8 cellular contexts compared by ENCODE assay signal in genomic region chr9:2017209-2017458, GRCh38. TPM values are rescaled to one million over a fixed set of nuclear protein-coding genes. Genes with fewer than 3 reads are reported as not detected.
DNase-seq lines count a peak whose midpoint lies in the region; ATAC-seq and TF ChIP-seq lines count a peak whose summit lies in the region.

No MANE protein-coding gene starts in this region.

- peak overlapping the region; percentile 75; the same call in 1 of the 2 replicates for H3K4me2 ChIP-seq in MM.1S (ENCODE audit: low read depth, low read length)

- no peak for TF ChIP-seq CTCF in AG04449 (IDR thresholded peaks at IDR 0.05; ENCODE audit: insufficient read depth, low read length, missing control alignments)
- TF ChIP-seq CTCF in MM.1S (IDR thresholded peaks at IDR 0.05; ENCODE audit: low read length) = no peak

- H3K27me3 ChIP-seq in MM.1S (replicated peaks; ENCODE audit: insufficient read depth, low read length) (no peaks in the 10 kb centered on the region), muscle layer of colon (ENCODE audit: control insufficient read depth in 1 of 2, insufficient read depth in 2 of 2, low read length in 2 of 2) (no peaks in the 10 kb centered on the region)

- H3K36me3 ChIP-seq in MM.1S (replicated peaks; ENCODE audit: insufficient read depth, low read length) (no peaks in the 10 kb centered on the region), muscle layer of colon (ENCODE audit: insufficient read depth, low read length) (no peaks in the 10 kb centered on the region)

- CTCF ChIA-PET in AG04449 (lab: Yijun Ruan, JAX) = interaction anchor here (1.0 kb wide), 1 partner anchor 9 kb away, joined by 5 read pairs; no protein-coding TSS in a partner anchor

- H3K9me3 ChIP-seq in MM.1S (replicated peaks; ENCODE audit: insufficient read depth, low read length) = no peaks in the 10 kb centered on the region
- H3K9me3 ChIP-seq in muscle layer of colon (ENCODE audit: low read length) = no peaks in the 10 kb centered on the region

- H3K27ac ChIP-seq in MM.1S (ENCODE audit: low read length) (peak overlapping the region; percentile 91; the same call in 1 of the 2 replicates), muscle layer of colon (ENCODE audit: low read depth, low read length) (peak overlapping the region; percentile 94)

- H3K4me1 ChIP-seq in MM.1S (ENCODE audit: low read length) (peaks cover 10% of the 10 kb centered on the region; the same call in 1 of the 2 replicates), muscle layer of colon (ENCODE audit: insufficient read depth, low read length) (peaks cover 45% of the 10 kb centered on the region)

- ATAC-seq in HG03039 (IDR thresholded peaks at IDR 0.05; ENCODE audit: unreplicated experiment) = no peak

- no peak for DNase-seq in AG04449 (ENCODE audit: low read depth, low spot score)
- DNase-seq in MM.1S = no peak
- DNase-seq in dermis blood vessel endothelial cell = peak; percentile 72
- DNase-seq in NOMO-1 treated with dmso at 0.1 percent for 144 hours (lab: John Stamatoyannopoulos, UW; ENCODE audit: unreplicated experiment) = no peak
- DNase-seq in LoVo (ENCODE audit: low spot score) = no peak
- no peak for DNase-seq in activated CD4-positive, CD25-positive, alpha-beta regulatory T cell (lab: John Stamatoyannopoulos, UW)

- H4K20me1 ChIP-seq in MM.1S (ENCODE audit: insufficient read depth, low read length) = peaks cover 10% of the 10 kb centered on the region; the same call in 1 of the 2 replicates

- H3K4me3 ChIP-seq in AG04449 (ENCODE audit: low read depth, low read length) (peak overlapping the region; percentile 87), MM.1S (ENCODE audit: low read length) (peak overlapping the region; percentile 92), muscle layer of colon (ENCODE audit: low read depth in 1 of 2, low read length in 2 of 2) (peak overlapping the region; percentile 88)

- peaks cover 17% of the 10 kb centered on the region for H3F3A ChIP-seq in MM.1S (ENCODE audit: insufficient read depth, low read length)

- POLR2A ChIA-PET in AG04449 (lab: Yijun Ruan, JAX) = interaction anchor here (1.2 kb wide), 1 partner anchor 141 kb away, joined by 4 read pairs; no protein-coding TSS in a partner anchor

- peaks cover 64% of the 10 kb centered on the region for H3K79me2 ChIP-seq in MM.1S (ENCODE audit: low read length)

- peak overlapping the region; percentile 87 for H3K9ac ChIP-seq in MM.1S (ENCODE audit: low read length)
- peak overlapping the region; percentile 81 for H3K9ac ChIP-seq in muscle layer of colon (ENCODE audit: low read length)

- H3K9me2 ChIP-seq in MM.1S (replicated peaks; ENCODE audit: insufficient read depth, low read length) = no peaks in the 10 kb centered on the region

- peak overlapping the region; percentile 77 for H2AFZ ChIP-seq in MM.1S (ENCODE audit: low read length)

RNA-seq across cellular contexts. Expression of gene SMARCA2, which starts 2.0 kb away (rescaled TPM):
- total RNA-seq in dermis blood vessel endothelial cell = 108 and 132 TPM in 2 replicates
